ENCODE assay signal across 8 cellular contexts in genomic region chr7:77799078-77799964, GRCh38. TPM values are rescaled to one million over a fixed set of nuclear protein-coding genes. Genes with fewer than 3 reads are reported as not detected.
DNase-seq lines count a peak whose midpoint lies in the region; ATAC-seq and TF ChIP-seq lines count a peak whose summit lies in the region.

No MANE protein-coding gene starts in this region.

- ATAC-seq in HG03571 (IDR thresholded peaks at IDR 0.05; ENCODE audit: unreplicated experiment) = peak; percentile 0
- ATAC-seq in activated naive CD8-positive, alpha-beta T cell treated with anti-CD3 and anti-CD28 coated beads, Interleukin-2, amount 50 U/mL, for 24 hours = no peak
- peak; percentile 13 for ATAC-seq in Right ventricle myocardium superior (ENCODE audit: poor library complexity)
- ATAC-seq in HG02938 (IDR thresholded peaks at IDR 0.05; ENCODE audit: unreplicated experiment) = no peak

- intact Hi-C loops in Right ventricle myocardium superior (cut with DNase I) = loop anchor here (2.0 kb wide), 1 partner anchor 103 kb away; the partner anchor contains the start of gene RSBN1L

- peak overlapping the region; percentile 95 for H3K27ac Mint-ChIP-seq in activated naive CD8-positive, alpha-beta T cell treated with anti-CD3 and anti-CD28 coated beads, Interleukin-2, amount 50 U/mL, for 24 hours

- no peak for TF ChIP-seq CTCF in parathyroid adenoma (IDR thresholded peaks at IDR 0.05)

- no peaks in the 10 kb centered on the region for H3K27me3 Mint-ChIP-seq in activated naive CD8-positive, alpha-beta T cell treated with anti-CD3 and anti-CD28 coated beads, Interleukin-2, amount 50 U/mL, for 24 hours

- H3K36me3 ChIP-seq in parathyroid adenoma (ENCODE audit: control insufficient read depth, insufficient read depth, low read length) = no peaks in the 10 kb centered on the region

- peak overlapping the region; percentile 88 for H3K4me2 ChIP-seq in parathyroid adenoma (ENCODE audit: low read length)

- H3K9me3 Mint-ChIP-seq in activated naive CD8-positive, alpha-beta T cell treated with anti-CD3 and anti-CD28 coated beads, Interleukin-2, amount 50 U/mL, for 24 hours = no peaks in the 10 kb centered on the region

- H3K27ac ChIP-seq in parathyroid adenoma = peak overlapping the region; percentile 76

- no peaks in the 10 kb centered on the region for H3K27me3 ChIP-seq in parathyroid adenoma (ENCODE audit: control insufficient read depth, insufficient read depth, low read length)

- H2AFZ ChIP-seq in parathyroid adenoma = peak overlapping the region; percentile 82

- H3K4me3 ChIP-seq in parathyroid adenoma (ENCODE audit: low read depth, low read length) = peak overlapping the region; percentile 96

- H3K4me3 Mint-ChIP-seq in activated naive CD8-positive, alpha-beta T cell treated with anti-CD3 and anti-CD28 coated beads, Interleukin-2, amount 50 U/mL, for 24 hours = peak overlapping the region; percentile 97

- peaks cover 12% of the 10 kb centered on the region for H3K79me2 ChIP-seq in parathyroid adenoma

- H3K4me1 ChIP-seq in parathyroid adenoma = peaks cover 10% of the 10 kb centered on the region

- no peaks in the 10 kb centered on the region for H3K9me3 ChIP-seq in parathyroid adenoma (ENCODE audit: control insufficient read depth, low read length)

- DNase-seq in DMS79 treated with DMSO at 0.1 percent for 48 hours (lab: John Stamatoyannopoulos, UW) (peak; percentile 62), DMS79 (lab: John Stamatoyannopoulos, UW) (no peak), RPMI7951 (ENCODE audit: low read depth) (peak; percentile 39), Right ventricle myocardium superior (no peak)
- peak; percentile 35 for DNase-seq in activated naive CD8-positive, alpha-beta T cell treated with anti-CD3 and anti-CD28 coated beads, Interleukin-2, amount 50 U/mL, for 24 hours

- peaks cover 16% of the 10 kb centered on the region for H3K36me3 Mint-ChIP-seq in activated naive CD8-positive, alpha-beta T cell treated with anti-CD3 and anti-CD28 coated beads, Interleukin-2, amount 50 U/mL, for 24 hours (ENCODE audit: low read depth)

- peak overlapping the region; percentile 51 for H3K9ac ChIP-seq in parathyroid adenoma

- H3K4me1 Mint-ChIP-seq in activated naive CD8-positive, alpha-beta T cell treated with anti-CD3 and anti-CD28 coated beads, Interleukin-2, amount 50 U/mL, for 24 hours = peaks cover 78% of the 10 kb centered on the region

RNA-seq across cellular contexts. Expression of gene PHTF2, which starts 0.7 kb away (rescaled TPM):
- total RNA-seq in RPMI7951 (2014; rRNA removed; shearing (Covaris generic)) = 36.1 and 41.3 TPM in 2 replicates
- 17.6 TPM for total RNA-seq in Right ventricle myocardium superior

RNA-seq across cellular contexts. Expression of gene TMEM60, which starts 1.1 kb away (rescaled TPM):
- total RNA-seq in RPMI7951 (2014; rRNA removed; shearing (Covaris generic)) = 48.2 and 54.1 TPM in 2 replicates
- 6.6 TPM for total RNA-seq in Right ventricle myocardium superior

Comparison
In these comparisons a context has a peak if more than half of its experiments do, and no peak if none do; other contexts are left out.
1. DNase-seq: peak in DMS79 treated with DMSO at 0.1 percent for 48 hours (single experiment), RPMI7951 (single experiment) and activated naive CD8-positive, alpha-beta T cell treated with anti-CD3 and anti-CD28 coated beads, Interleukin-2, amount 50 U/mL, for 24 hours (single experiment); none in DMS79 (single experiment) and Right ventricle myocardium superior (single experiment).
2. ATAC-seq: peak in HG03571 (single experiment) and Right ventricle myocardium superior (single experiment); none in activated naive CD8-positive, alpha-beta T cell treated with anti-CD3 and anti-CD28 coated beads, Interleukin-2, amount 50 U/mL, for 24 hours (single experiment) and HG02938 (single experiment).